ENCODE assay signal across 8 cellular contexts in the genomic region with DNA sequence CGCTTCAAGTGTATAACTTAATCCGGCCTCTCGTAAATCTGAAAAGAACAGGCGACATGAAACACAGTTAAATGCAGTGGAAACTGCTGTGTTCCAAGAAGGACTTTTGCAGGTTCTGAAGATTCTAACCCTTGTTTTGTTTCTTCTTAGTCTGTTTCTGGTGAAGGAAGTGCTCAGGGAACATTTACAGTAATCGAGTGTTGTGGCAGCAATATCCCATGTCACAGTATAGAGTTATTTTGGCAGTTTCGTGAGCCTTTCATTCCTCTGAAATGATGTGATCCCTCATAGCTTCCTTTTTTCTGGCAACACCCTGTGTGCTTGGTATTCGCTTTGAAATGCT. TPM values are rescaled to one million over a fixed set of nuclear protein-coding genes. Genes with fewer than 3 reads are reported as not detected.
DNase-seq lines count a peak whose midpoint lies in the region; ATAC-seq and TF ChIP-seq lines count a peak whose summit lies in the region.

No MANE protein-coding gene starts in this region.

- POLR2A ChIA-PET in activated B cell treated with CpG ODN at 0.5 μM for 24 hours (lab: Charles Lee) = no interaction called here

- no peak for TF ChIP-seq CTCF in activated B cell treated with CpG ODN at 0.5 μM for 24 hours (IDR thresholded peaks at IDR 0.05)

- no peaks in the 10 kb centered on the region for H3K9me2 ChIP-seq in GM23248 (ENCODE audit: insufficient read depth)

- H3K9me3 Mint-ChIP-seq in activated B cell treated with CpG ODN at 0.5 μM for 24 hours = no peaks in the 10 kb centered on the region

- H3K4me1 ChIP-seq in GM23248 (ENCODE audit: insufficient read depth) (peaks cover 52% of the 10 kb centered on the region), right cardiac atrium (ENCODE audit: control insufficient read depth, insufficient read depth, low read length) (peaks cover 2% of the 10 kb centered on the region), skeletal muscle tissue (ENCODE audit: control insufficient read depth in 3 of 3, insufficient read depth in 3 of 3, low read length in 3 of 3) (peaks cover 34 to 56% (median 45%) of the 10 kb centered on the region in 3 donors)

- no peak overlapping the region for H2AFZ ChIP-seq in GM23248

- DNase-seq in GM23248 (peak; percentile 81), activated B cell treated with CpG ODN at 0.5 μM for 24 hours (no peak), right cardiac atrium (no peak), DMS53 (lab: John Stamatoyannopoulos, UW) (no peak), NOMO-1 (lab: John Stamatoyannopoulos, UW; ENCODE audit: unreplicated experiment in 2 of 2) (no peak), NCI-H446 treated with DMSO at 0.1 percent for 48 hours (lab: John Stamatoyannopoulos, UW) (no peak)
- no peak for DNase-seq in stimulated activated naive CD4-positive, alpha-beta T cell (lab: John Stamatoyannopoulos, UW)

- in situ Hi-C loops in GM23248 (cut with MboI) = loop anchor here (10.0 kb wide), 1 partner anchor 307 kb away; no protein-coding TSS in a partner anchor

- H3K4me3 Mint-ChIP-seq in activated B cell treated with CpG ODN at 0.5 μM for 24 hours = peak overlapping the region; percentile 83

- peaks cover 77% of the 10 kb centered on the region for H3F3A ChIP-seq in GM23248 (ENCODE audit: insufficient read depth)

- H3K4me2 ChIP-seq in GM23248 (ENCODE audit: unreplicated experiment) = peak overlapping the region; percentile 96

- no peak overlapping the region for H3K27ac Mint-ChIP-seq in activated B cell treated with CpG ODN at 0.5 μM for 24 hours

- H3K36me3 ChIP-seq in GM23248 (ENCODE audit: low read depth) = peaks cover 16% of the 10 kb centered on the region; the same call in 1 of the 2 replicates
- no peaks in the 10 kb centered on the region for H3K36me3 ChIP-seq in skeletal muscle tissue (ENCODE audit: control insufficient read depth in 3 of 3, insufficient read depth in 3 of 3, low read length in 3 of 3)

- H3K4me3 ChIP-seq in GM23248 (peak overlapping the region; percentile 99), right cardiac atrium (ENCODE audit: low read length) (peak overlapping the region; percentile 97), skeletal muscle tissue (ENCODE audit: low read length in 3 of 3) (peak overlapping the region; percentile 86 to 97 (median 89))

- intact Hi-C loops in activated B cell treated with CpG ODN at 0.5 μM for 24 hours (cut with micrococcal nuclease) (loop anchor here (10.0 kb wide), 1 partner anchor 1917 kb away; no protein-coding TSS in a partner anchor), right cardiac atrium (cut with DNase I) (loop anchor here in 3 of 4 donors (5.0 to 10.0 kb wide), 3 partner anchors 54 to 147 kb away; no protein-coding TSS in a partner anchor)

- no peaks in the 10 kb centered on the region for H3K36me3 Mint-ChIP-seq in activated B cell treated with CpG ODN at 0.5 μM for 24 hours (ENCODE audit: low read depth)

- H3K79me2 ChIP-seq in GM23248 (ENCODE audit: insufficient read depth) = peaks cover 93% of the 10 kb centered on the region

- WGBS in GM23248 (ENCODE audit: low coverage in 1 of 2, low lambda C conversion rate in 2 of 2, missing lambda C conversion rate in 2 of 2), 2 experiments = 1 to 2% methylated on average over 7 of the region's 7 CpGs
- 21% methylated on average over 7 of the region's 7 CpGs for WGBS in right cardiac atrium

- H3K4me1 Mint-ChIP-seq in activated B cell treated with CpG ODN at 0.5 μM for 24 hours = peaks cover 29% of the 10 kb centered on the region

- 0 out of 2 replicates have a peak, but pooled peaks cover 9% of the 10 kb centered on the region for H4K20me1 ChIP-seq in GM23248 (ENCODE audit: insufficient read depth)

- ATAC-seq in activated B cell treated with CpG ODN at 0.5 μM for 24 hours (ENCODE audit: low read depth) (no peak), right cardiac atrium (no peak)

- H3K9me3 ChIP-seq in GM23248 (ENCODE audit: low read depth) = no peaks in the 10 kb centered on the region
- H3K9me3 ChIP-seq in right cardiac atrium (ENCODE audit: control insufficient read depth, low read length) = no peaks in the 10 kb centered on the region
- H3K9me3 ChIP-seq in skeletal muscle tissue (ENCODE audit: control insufficient read depth in 3 of 3, low read length in 3 of 3) = no peaks in the 10 kb centered on the region

- CTCF ChIA-PET in activated B cell treated with CpG ODN at 0.5 μM for 24 hours (lab: Charles Lee) = no interaction called here

- H3K27me3 Mint-ChIP-seq in activated B cell treated with CpG ODN at 0.5 μM for 24 hours = peaks cover 40% of the 10 kb centered on the region

- H3K27me3 ChIP-seq in GM23248 (replicated peaks; ENCODE audit: insufficient read depth) (no peaks in the 10 kb centered on the region), right cardiac atrium (ENCODE audit: control insufficient read depth, insufficient read depth) (no peaks in the 10 kb centered on the region), skeletal muscle tissue (ENCODE audit: control insufficient read depth in 3 of 3, insufficient read depth in 3 of 3, low read length in 3 of 3) (no peaks in the 10 kb centered on the region)

- peak overlapping the region; percentile 93 for H3K27ac ChIP-seq in GM23248
- no peak overlapping the region for H3K27ac ChIP-seq in right cardiac atrium (ENCODE audit: low read length)
- H3K27ac ChIP-seq in skeletal muscle tissue (ENCODE audit: low read depth, low read length) = peak overlapping the region; percentile 84

- H3K9ac ChIP-seq in GM23248 (peak overlapping the region; percentile 97), skeletal muscle tissue (ENCODE audit: low read depth in 1 of 3, low read length in 3 of 3) (peak overlapping the region; percentile 76 to 87 (median 85))

RNA-seq across cellular contexts. Expression of a gene that starts 2.7 kb away (rescaled TPM):
- 485 and 499 TPM in 2 replicates for total RNA-seq in GM23248 (2014; rRNA removed; shearing (Covaris generic))
- polyA plus RNA-seq in GM23248 (2016; fragmentation: Nextera tagmentation; extraction: Ambion mirVana) = 76.4 and 77.4 TPM in 2 replicates
- total RNA-seq in activated B cell treated with CpG ODN at 0.5 μM for 24 hours = 0.58 and 0.71 TPM in 2 replicates
- total RNA-seq in right cardiac atrium = 10 to 100 TPM; 21.2 to 34.0 (median 29.3) TPM
- polyA plus RNA-seq in right cardiac atrium = 10.5 TPM
- total RNA-seq in skeletal muscle tissue = 44.9 TPM

Comparison
In these comparisons a context has a peak if more than half of its experiments do, and no peak if none do; other contexts are left out.
1. RNA of a gene that starts 2.7 kb away (total RNA-seq): 485 to 499 TPM in GM23248, 44.9 TPM in skeletal muscle tissue (single experiment) and 21.2 to 34.0 TPM in right cardiac atrium; 0.58 to 0.71 TPM in activated B cell treated with CpG ODN at 0.5 μM for 24 hours; every median in the first group is over 10 times any median in the second.
2. Peak in every context shown above with its lines, with median percentiles within 50 percentile points of each other: H3K4me3 ChIP-seq.